In genomic region chr22:41241133-41241676, GRCh38 we compare ENCODE assay signal across 1 cellular context.
TF ChIP-seq lines count a peak whose summit lies in the region.

No MANE protein-coding gene starts in this region.

TF ChIP-seq in HepG2, 621 proteins besides CTCF, POLR2A, EP300 and RAD21 (continues in another document):
- TF ChIP-seq STAG1 (CRISPR knock-in tag; IDR thresholded peaks at IDR 0.05) (no peak), TRIM22 (IDR thresholded peaks at IDR 0.05) (no peak), ZNF816 (CRISPR knock-in tag; IDR thresholded peaks at IDR 0.05; ENCODE audit: borderline replicate concordance) (no peak), MXD3 (CRISPR knock-in tag; IDR thresholded peaks at IDR 0.05) (0 out of 2 replicates have a peak, but pooled peaks have one; percentile 15), AHDC1 (CRISPR knock-in tag; IDR thresholded peaks at IDR 0.05; ENCODE audit: borderline replicate concordance) (no peak), GABPB1 (CRISPR knock-in tag; IDR thresholded peaks at IDR 0.05) (0 out of 2 replicates have a peak, but pooled peaks have one; percentile 0), KAT7 (CRISPR knock-in tag; IDR thresholded peaks at IDR 0.05; ENCODE audit: borderline replicate concordance) (peak; percentile 19; the same call in 1 of the 2 replicates), XBP1 (CRISPR knock-in tag; IDR thresholded peaks at IDR 0.05) (no peak), TSC22D2 (CRISPR knock-in tag; IDR thresholded peaks at IDR 0.05; ENCODE audit: borderline replicate concordance) (no peak), ZNF382 (CRISPR knock-in tag; IDR thresholded peaks at IDR 0.05; ENCODE audit: borderline replicate concordance) (no peak), PAF1 (CRISPR knock-in tag; IDR thresholded peaks at IDR 0.05) (no peak), ZC3H13 (CRISPR knock-in tag; IDR thresholded peaks at IDR 0.05) (no peak), E2F2 (CRISPR knock-in tag; IDR thresholded peaks at IDR 0.05; ENCODE audit: borderline replicate concordance) (no peak), MAF1 (CRISPR knock-in tag; IDR thresholded peaks at IDR 0.05; ENCODE audit: borderline replicate concordance) (no peak), CBX5 (CRISPR knock-in tag; IDR thresholded peaks at IDR 0.05; ENCODE audit: borderline replicate concordance) (0 out of 2 replicates have a peak, but pooled peaks have one; percentile 0), PATZ1 (CRISPR knock-in tag; IDR thresholded peaks at IDR 0.05) (peak; percentile 9; the same call in 1 of the 2 replicates), GLI4 (CRISPR knock-in tag; IDR thresholded peaks at IDR 0.05; ENCODE audit: borderline replicate concordance) (no peak), TFAP4 (IDR thresholded peaks at IDR 0.05; ENCODE audit: borderline replicate concordance, low read depth) (peak; percentile 37; the same call in 1 of the 2 replicates), ZKSCAN1 (IDR thresholded peaks at IDR 0.05; ENCODE audit: low read length) (peak; percentile 81), ARHGAP35 (CRISPR knock-in tag; IDR thresholded peaks at IDR 0.05; ENCODE audit: borderline replicate concordance) (no peak), KDM2A (CRISPR knock-in tag; IDR thresholded peaks at IDR 0.05; ENCODE audit: borderline replicate concordance, low read depth) (no peak), HMGXB3 (CRISPR knock-in tag; IDR thresholded peaks at IDR 0.05; ENCODE audit: borderline replicate concordance) (no peak), ZNF256 (CRISPR knock-in tag; conservative IDR thresholded peaks at IDR 0.05) (no peak)
- TF ChIP-seq, protein P1, sequence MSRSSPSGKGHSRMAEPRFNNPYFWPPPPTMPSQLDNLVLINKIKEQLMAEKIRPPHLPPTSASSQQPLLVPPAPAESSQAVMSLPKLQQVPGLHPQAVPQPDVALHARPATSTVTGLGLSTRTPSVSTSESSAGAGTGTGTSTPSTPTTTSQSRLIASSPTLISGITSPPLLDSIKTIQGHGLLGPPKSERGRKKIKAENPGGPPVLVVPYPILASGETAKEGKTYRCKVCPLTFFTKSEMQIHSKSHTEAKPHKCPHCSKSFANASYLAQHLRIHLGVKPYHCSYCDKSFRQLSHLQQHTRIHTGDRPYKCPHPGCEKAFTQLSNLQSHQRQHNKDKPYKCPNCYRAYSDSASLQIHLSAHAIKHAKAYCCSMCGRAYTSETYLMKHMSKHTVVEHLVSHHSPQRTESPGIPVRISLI (CRISPR knock-in tag; IDR thresholded peaks at IDR 0.05; ENCODE audit: borderline replicate concordance), result 0 out of 2 replicates have a peak, but pooled peaks have one; percentile 20
- TF ChIP-seq, protein P2, sequence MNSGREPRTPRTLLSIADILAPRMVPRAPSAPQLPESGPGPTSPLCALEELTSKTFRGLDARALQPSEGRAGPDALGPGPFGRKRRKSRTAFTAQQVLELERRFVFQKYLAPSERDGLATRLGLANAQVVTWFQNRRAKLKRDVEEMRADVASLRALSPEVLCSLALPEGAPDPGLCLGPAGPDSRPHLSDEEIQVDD (CRISPR knock-in tag; IDR thresholded peaks at IDR 0.05; ENCODE audit: borderline replicate concordance), result no peak
- TF ChIP-seq, protein P3, sequence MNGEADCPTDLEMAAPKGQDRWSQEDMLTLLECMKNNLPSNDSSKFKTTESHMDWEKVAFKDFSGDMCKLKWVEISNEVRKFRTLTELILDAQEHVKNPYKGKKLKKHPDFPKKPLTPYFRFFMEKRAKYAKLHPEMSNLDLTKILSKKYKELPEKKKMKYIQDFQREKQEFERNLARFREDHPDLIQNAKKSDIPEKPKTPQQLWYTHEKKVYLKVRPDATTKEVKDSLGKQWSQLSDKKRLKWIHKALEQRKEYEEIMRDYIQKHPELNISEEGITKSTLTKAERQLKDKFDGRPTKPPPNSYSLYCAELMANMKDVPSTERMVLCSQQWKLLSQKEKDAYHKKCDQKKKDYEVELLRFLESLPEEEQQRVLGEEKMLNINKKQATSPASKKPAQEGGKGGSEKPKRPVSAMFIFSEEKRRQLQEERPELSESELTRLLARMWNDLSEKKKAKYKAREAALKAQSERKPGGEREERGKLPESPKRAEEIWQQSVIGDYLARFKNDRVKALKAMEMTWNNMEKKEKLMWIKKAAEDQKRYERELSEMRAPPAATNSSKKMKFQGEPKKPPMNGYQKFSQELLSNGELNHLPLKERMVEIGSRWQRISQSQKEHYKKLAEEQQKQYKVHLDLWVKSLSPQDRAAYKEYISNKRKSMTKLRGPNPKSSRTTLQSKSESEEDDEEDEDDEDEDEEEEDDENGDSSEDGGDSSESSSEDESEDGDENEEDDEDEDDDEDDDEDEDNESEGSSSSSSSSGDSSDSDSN (CRISPR knock-in tag; IDR thresholded peaks at IDR 0.05), result peak; percentile 19; the same call in 1 of the 2 replicates
- TF ChIP-seq, protein P4, sequence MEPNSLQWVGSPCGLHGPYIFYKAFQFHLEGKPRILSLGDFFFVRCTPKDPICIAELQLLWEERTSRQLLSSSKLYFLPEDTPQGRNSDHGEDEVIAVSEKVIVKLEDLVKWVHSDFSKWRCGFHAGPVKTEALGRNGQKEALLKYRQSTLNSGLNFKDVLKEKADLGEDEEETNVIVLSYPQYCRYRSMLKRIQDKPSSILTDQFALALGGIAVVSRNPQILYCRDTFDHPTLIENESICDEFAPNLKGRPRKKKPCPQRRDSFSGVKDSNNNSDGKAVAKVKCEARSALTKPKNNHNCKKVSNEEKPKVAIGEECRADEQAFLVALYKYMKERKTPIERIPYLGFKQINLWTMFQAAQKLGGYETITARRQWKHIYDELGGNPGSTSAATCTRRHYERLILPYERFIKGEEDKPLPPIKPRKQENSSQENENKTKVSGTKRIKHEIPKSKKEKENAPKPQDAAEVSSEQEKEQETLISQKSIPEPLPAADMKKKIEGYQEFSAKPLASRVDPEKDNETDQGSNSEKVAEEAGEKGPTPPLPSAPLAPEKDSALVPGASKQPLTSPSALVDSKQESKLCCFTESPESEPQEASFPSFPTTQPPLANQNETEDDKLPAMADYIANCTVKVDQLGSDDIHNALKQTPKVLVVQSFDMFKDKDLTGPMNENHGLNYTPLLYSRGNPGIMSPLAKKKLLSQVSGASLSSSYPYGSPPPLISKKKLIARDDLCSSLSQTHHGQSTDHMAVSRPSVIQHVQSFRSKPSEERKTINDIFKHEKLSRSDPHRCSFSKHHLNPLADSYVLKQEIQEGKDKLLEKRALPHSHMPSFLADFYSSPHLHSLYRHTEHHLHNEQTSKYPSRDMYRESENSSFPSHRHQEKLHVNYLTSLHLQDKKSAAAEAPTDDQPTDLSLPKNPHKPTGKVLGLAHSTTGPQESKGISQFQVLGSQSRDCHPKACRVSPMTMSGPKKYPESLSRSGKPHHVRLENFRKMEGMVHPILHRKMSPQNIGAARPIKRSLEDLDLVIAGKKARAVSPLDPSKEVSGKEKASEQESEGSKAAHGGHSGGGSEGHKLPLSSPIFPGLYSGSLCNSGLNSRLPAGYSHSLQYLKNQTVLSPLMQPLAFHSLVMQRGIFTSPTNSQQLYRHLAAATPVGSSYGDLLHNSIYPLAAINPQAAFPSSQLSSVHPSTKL (CRISPR knock-in tag; IDR thresholded peaks at IDR 0.05), result peak; percentile 5; the same call in 1 of the 2 replicates
